In genomic region chr20:32543570-32544259, GRCh38 we compare ENCODE assay signal across 1 cellular context.
TF ChIP-seq lines count a peak whose summit lies in the region.

No MANE protein-coding gene starts in this region.

TF ChIP-seq in HepG2, 621 proteins besides CTCF, POLR2A, EP300 and RAD21 (continued from another document and continues in another):
- TF ChIP-seq ZNF646 (CRISPR knock-in tag; IDR thresholded peaks at IDR 0.05), result no peak
- no peak for TF ChIP-seq RBAK (CRISPR knock-in tag; IDR thresholded peaks at IDR 0.05)
- TF ChIP-seq NFE2 (CRISPR knock-in tag; IDR thresholded peaks at IDR 0.05), result no peak
- peak; percentile 88; the same call in 1 of the 2 replicates for TF ChIP-seq SAFB2 (CRISPR knock-in tag; IDR thresholded peaks at IDR 0.05; ENCODE audit: borderline replicate concordance, low read depth)
- peak; percentile 96 for TF ChIP-seq ZNF543 (CRISPR knock-in tag; IDR thresholded peaks at IDR 0.05)
- TF ChIP-seq ZBTB21 (CRISPR knock-in tag; IDR thresholded peaks at IDR 0.05), result peak; percentile 76; the same call in 1 of the 2 replicates
- TF ChIP-seq PAXIP1 (CRISPR knock-in tag; conservative IDR thresholded peaks at IDR 0.05), result peak; percentile 99
- no peak for TF ChIP-seq NFIC (IDR thresholded peaks at IDR 0.05; ENCODE audit: low read length)
- peak; percentile 88 for TF ChIP-seq NR2C2 (CRISPR knock-in tag; IDR thresholded peaks at IDR 0.05; ENCODE audit: borderline replicate concordance)
- peak; percentile 85 for TF ChIP-seq ZNF567 (CRISPR knock-in tag; IDR thresholded peaks at IDR 0.05; ENCODE audit: borderline replicate concordance)
- peak; percentile 9; the same call in 1 of the 2 replicates for TF ChIP-seq HCFC1 (IDR thresholded peaks at IDR 0.05; ENCODE audit: low read depth, low read length)
- peak; percentile 99 for TF ChIP-seq ZNF232 (CRISPR knock-in tag; IDR thresholded peaks at IDR 0.05; ENCODE audit: borderline replicate concordance)
- TF ChIP-seq BORCS8-MEF2B (CRISPR knock-in tag; IDR thresholded peaks at IDR 0.05), result peak; percentile 67
- TF ChIP-seq SCMH1 (CRISPR knock-in tag; IDR thresholded peaks at IDR 0.05; ENCODE audit: borderline replicate concordance), result no peak
- peak; percentile 97 for TF ChIP-seq RXRB (CRISPR knock-in tag; IDR thresholded peaks at IDR 0.05; ENCODE audit: borderline replicate concordance)
- no peak for TF ChIP-seq ZNF101 (CRISPR knock-in tag; IDR thresholded peaks at IDR 0.05; ENCODE audit: borderline replicate concordance, low read depth)
- TF ChIP-seq PLSCR1 (CRISPR knock-in tag; IDR thresholded peaks at IDR 0.05; ENCODE audit: borderline replicate concordance), result no peak
- peak; percentile 89 for TF ChIP-seq ZHX2 (IDR thresholded peaks at IDR 0.05; ENCODE audit: low read depth)
- TF ChIP-seq ZHX2 (CRISPR knock-in tag; IDR thresholded peaks at IDR 0.05; ENCODE audit: borderline replicate concordance), result peak; percentile 90; the same call in 1 of the 2 replicates
- TF ChIP-seq TBX3 (IDR thresholded peaks at IDR 0.05; ENCODE audit: borderline replicate concordance), result peak; percentile 98
- TF ChIP-seq HIVEP1 (CRISPR knock-in tag; IDR thresholded peaks at IDR 0.05), result peak; percentile 97
- TF ChIP-seq ZNF547 (CRISPR knock-in tag; IDR thresholded peaks at IDR 0.05), result peak; percentile 98
- peak; percentile 99 for TF ChIP-seq ZNF816 (CRISPR knock-in tag; IDR thresholded peaks at IDR 0.05; ENCODE audit: borderline replicate concordance)
- TF ChIP-seq PRPF4 (IDR thresholded peaks at IDR 0.05; ENCODE audit: low read depth, low read length, poor library complexity, severe bottlenecking), result no peak
- TF ChIP-seq ZFP36 (IDR thresholded peaks at IDR 0.05; ENCODE audit: borderline replicate concordance, low read depth, low read length, partially characterized antibody), result no peak
- TF ChIP-seq ZNF292 (CRISPR knock-in tag; IDR thresholded peaks at IDR 0.05; ENCODE audit: borderline replicate concordance, low read depth), result peak; percentile 99; the same call in 1 of the 2 replicates
- peak; percentile 98 for TF ChIP-seq CHD4 (IDR thresholded peaks at IDR 0.05; ENCODE audit: borderline replicate concordance, low read length)
- peak; percentile 98 for TF ChIP-seq ZBTB7A (CRISPR knock-in tag; IDR thresholded peaks at IDR 0.05)
- TF ChIP-seq IKZF4 (CRISPR knock-in tag; IDR thresholded peaks at IDR 0.05; ENCODE audit: borderline replicate concordance, low read depth, not compliant biosample characterization), result peak; percentile 95
- TF ChIP-seq CREB3 (CRISPR knock-in tag; IDR thresholded peaks at IDR 0.05), result 0 out of 2 replicates have a peak, but pooled peaks have one; percentile 82
- TF ChIP-seq TFDP2 (CRISPR knock-in tag; IDR thresholded peaks at IDR 0.05), result peak; percentile 96
- peak; percentile 85 for TF ChIP-seq PRDM10 (CRISPR knock-in tag; IDR thresholded peaks at IDR 0.05; ENCODE audit: low read depth)
- no peak for TF ChIP-seq MBD4 (IDR thresholded peaks at IDR 0.05; ENCODE audit: borderline replicate concordance, low read length)
- TF ChIP-seq ZNF790 (CRISPR knock-in tag; IDR thresholded peaks at IDR 0.05; ENCODE audit: borderline replicate concordance), result no peak; the same call in 1 of the 2 replicates
- TF ChIP-seq ATM (IDR thresholded peaks at IDR 0.05; ENCODE audit: borderline replicate concordance), result no peak
- peak; percentile 99 for TF ChIP-seq FOXA3 (CRISPR knock-in tag; IDR thresholded peaks at IDR 0.05)
